In genomic region chr2:54247115-54247514, GRCh38 we compare ENCODE assay signal across 22 cellular contexts. TPM values are rescaled to one million over a fixed set of nuclear protein-coding genes. Genes with fewer than 3 reads are reported as not detected.
"Had no signal": no experiment of that assay in that cellular context is flagged by ENCODE, and none has a peak within 500 bp of the region (broad histone marks: within the 10 kb centered on the region; RNA-seq: fewer than 3 reads in every experiment).

No MANE protein-coding gene starts in this region.

- H3K9me3 ChIP-seq: prostate gland, sigmoid colon, thyroid gland, upper lobe of left lung, uterus had no signal

- H3K4me3 Mint-ChIP-seq: dendritic cell treated with granulocyte-macrophage colony-stimulating factor and Interleukin-4, amounts not matched to agents 40 ng/mL and 50 ng/mL, for 4 days; effector memory CD8-positive, alpha-beta T cell; immature natural killer cell; naive B cell; nephron had no signal

- H3K27me3 ChIP-seq: sigmoid colon, thyroid gland, upper lobe of left lung, uterus had no signal

- H2AFZ ChIP-seq: parathyroid adenoma had no signal

- H3K4me3 ChIP-seq: prostate gland, sigmoid colon, thyroid gland, upper lobe of left lung, uterus had no signal

- H3K79me2 ChIP-seq: parathyroid adenoma had no signal

- H3K4me1 ChIP-seq: parathyroid adenoma, prostate gland, thyroid gland, upper lobe of left lung, uterus had no signal

- H3K27ac ChIP-seq: parathyroid adenoma, prostate gland, thyroid gland, upper lobe of left lung, uterus had no signal

- H3K4me1 Mint-ChIP-seq: immature natural killer cell, nephron had no signal

- H3K36me3 ChIP-seq: prostate gland, sigmoid colon, thyroid gland, upper lobe of left lung, uterus had no signal

- H3K27me3 Mint-ChIP-seq: dendritic cell treated with granulocyte-macrophage colony-stimulating factor and Interleukin-4, amounts not matched to agents 40 ng/mL and 50 ng/mL, for 4 days; effector memory CD8-positive, alpha-beta T cell; naive B cell had no signal

- H3K9ac ChIP-seq: parathyroid adenoma had no signal

- H3K27ac Mint-ChIP-seq: dendritic cell treated with granulocyte-macrophage colony-stimulating factor and Interleukin-4, amounts not matched to agents 40 ng/mL and 50 ng/mL, for 4 days; effector memory CD8-positive, alpha-beta T cell; immature natural killer cell; naive B cell; nephron had no signal

- H3K9me3 Mint-ChIP-seq: dendritic cell treated with granulocyte-macrophage colony-stimulating factor and Interleukin-4, amounts not matched to agents 40 ng/mL and 50 ng/mL, for 4 days; effector memory CD8-positive, alpha-beta T cell; nephron had no signal

- DNase-seq: central memory CD4-positive, alpha-beta T cell; effector memory CD8-positive, alpha-beta T cell; immature natural killer cell; kidney; left cardiac atrium; mesendoderm; naive B cell; sigmoid colon; small intestine; stimulated activated CD4-positive, alpha-beta T cell treated with anti-CD3 and anti-CD28 coated beads, Interleukin-12 subunit alpha, Interleukin-12 subunit beta, amount 100 ng/mL, for 4 hours; stimulated activated naive CD4-positive, alpha-beta T cell; thyroid gland; upper lobe of left lung; uterus had no signal

- ATAC-seq: effector memory CD8-positive, alpha-beta T cell had no signal

RNA-seq across cellular contexts. Expression of gene TSPYL6, which starts 8.9 kb away (rescaled TPM):
- total RNA-seq: epithelial cell of proximal tubule, frontal cortex, kidney, left cardiac atrium, lung microvascular endothelial cell, renal cortical epithelial cell had no signal
- polyA plus RNA-seq: immature natural killer cell, sigmoid colon, small intestine had no signal
